ENCODE assay signal across 8 cellular contexts in the genomic region with DNA sequence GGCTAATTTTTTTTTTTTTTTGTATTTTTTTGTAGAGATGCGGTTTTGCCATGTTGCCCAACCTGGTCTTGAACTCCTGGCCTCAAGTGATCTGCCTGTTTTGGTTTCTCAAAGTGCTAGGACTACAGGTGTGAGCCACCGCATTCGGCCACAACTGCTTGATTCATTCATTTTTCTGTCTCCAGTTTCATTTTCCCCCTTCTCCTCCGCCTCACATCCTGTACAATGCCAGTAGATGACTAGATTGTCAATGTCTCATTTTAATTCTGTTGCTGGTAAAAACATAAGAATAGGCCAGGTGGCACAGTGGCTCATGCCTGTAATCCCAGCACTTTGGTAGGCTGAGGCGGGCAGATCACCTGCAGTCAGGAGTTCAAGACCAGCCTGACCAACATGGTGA. TPM values are rescaled to one million over a fixed set of nuclear protein-coding genes. Genes with fewer than 3 reads are reported as not detected.
DNase-seq lines count a peak whose midpoint lies in the region; ATAC-seq, FAIRE-seq and TF ChIP-seq lines count a peak whose summit lies in the region.

No MANE protein-coding gene starts in this region.

- CTCF ChIA-PET in CD8-positive, alpha-beta memory T cell (lab: Charles Lee): interaction anchor here (1.3 to 2.6 kb wide), 8 partner anchors 11 to 81 kb away, joined by 3 to 27 read pairs (median 14); partner anchors contain the start of genes NMB, SEC11A and WDR73
- CTCF ChIA-PET in GM12878 (lab: Yijun Ruan, JAX): interaction anchor here (0.5 to 7.1 kb wide), 5 partner anchors 11 to 148 kb away, joined by 3 to 35 read pairs (median 4); partner anchors contain the start of gene SEC11A

- TF ChIP-seq CTCF in GM12878 (IDR thresholded peaks at IDR 0.05 in 2 of 3, conservative IDR thresholded peaks at IDR 0.05 in 1 of 3; ENCODE audit: control insufficient read depth in 2 of 3, extremely low read depth in 1 of 3, insufficient read depth in 1 of 3, low read depth in 3 of 3, low read length in 3 of 3) (no peak), foreskin fibroblast (IDR thresholded peaks at IDR 0.05; ENCODE audit: low read depth, low read length) (no peak)

- TF ChIP-seq RAD21 in GM12878 (IDR thresholded peaks at IDR 0.05; ENCODE audit: insufficient read depth, low read depth, low read length): no peak

- H3K4me1 ChIP-seq in CD8-positive, alpha-beta memory T cell (ENCODE audit: insufficient read depth, low read length): peaks cover 53% of the 10 kb centered on the region
- H3K4me1 ChIP-seq in GM12878 (ENCODE audit: control insufficient read depth, insufficient read depth, low read length): peaks cover 28% of the 10 kb centered on the region

- H3K27ac Mint-ChIP-seq in CD8-positive, alpha-beta memory T cell: peak overlapping the region; percentile 40 to 99 (median 81)

- peaks cover 37 to 55% (median 51%) of the 10 kb centered on the region in 3 donors for H3K4me1 Mint-ChIP-seq in CD8-positive, alpha-beta memory T cell

- no peaks in the 10 kb centered on the region for H3K9me3 Mint-ChIP-seq in CD8-positive, alpha-beta memory T cell

- no TSS peak for BruUV-seq in GM12878 (replicated peaks; lab: Mats Ljungman, UMichigan)

- FAIRE-seq in GM12878 (lab: Jason Lieb, UNC): peak; percentile 87

- SMC1A ChIA-PET in GM12878 (lab: Charles Lee; ENCODE audit: uncharacterized antibody, unreplicated experiment): interaction anchor here (1.0 to 6.6 kb wide), 7 partner anchors 9 to 53 kb away, joined by 3 to 60 read pairs (median 8); partner anchors contain the start of gene SEC11A

- no peaks in the 10 kb centered on the region for H3K9me3 ChIP-seq in CD8-positive, alpha-beta memory T cell (ENCODE audit: low read length)
- H3K9me3 ChIP-seq in GM12878 (replicated peaks; ENCODE audit: control insufficient read depth, insufficient read depth, low read length): no peaks in the 10 kb centered on the region

- no peak overlapping the region; the same call in 1 of the 2 replicates for H3K9ac ChIP-seq in GM12878 (ENCODE audit: control insufficient read depth, insufficient read depth, low read length)

- H3K36me3 Mint-ChIP-seq in CD8-positive, alpha-beta memory T cell: no peaks in the 10 kb centered on the region

- H3K27me3 Mint-ChIP-seq in CD8-positive, alpha-beta memory T cell: no peaks in the 10 kb centered on the region

- H3K27me3 ChIP-seq in CD8-positive, alpha-beta memory T cell (ENCODE audit: insufficient read depth, low read length, poor library complexity, severe bottlenecking): no peaks in the 10 kb centered on the region
- H3K27me3 ChIP-seq in GM12878 (replicated peaks in 1 of 2; ENCODE audit: control insufficient read depth in 2 of 2, insufficient read depth in 2 of 2, low read length in 1 of 2): no peaks in the 10 kb centered on the region

- peak overlapping the region; percentile 11 to 72 (median 51) for H3K4me3 Mint-ChIP-seq in CD8-positive, alpha-beta memory T cell

- H3K4me3 ChIP-seq in CD8-positive, alpha-beta memory T cell (ENCODE audit: low read length): no peak overlapping the region
- H3K4me3 ChIP-seq in GM12878 (no peak overlapping the region), foreskin fibroblast (ENCODE audit: low read depth in 1 of 2, low read length in 2 of 2) (no peak overlapping the region)

- peak overlapping the region; percentile 57 for H3K27ac ChIP-seq in CD8-positive, alpha-beta memory T cell (ENCODE audit: low read depth, low read length)
- peak overlapping the region; percentile 85 for H3K27ac ChIP-seq in GM12878 (ENCODE audit: control insufficient read depth, insufficient read depth)

- H3K4me2 ChIP-seq in GM12878 (ENCODE audit: control insufficient read depth, insufficient read depth): no peak overlapping the region; the same call in 1 of the 2 replicates

- POLR2A ChIA-PET in CD8-positive, alpha-beta memory T cell (lab: Charles Lee): interaction anchor here (0.6 to 4.2 kb wide), 6 partner anchors 10 to 33 kb away, joined by 3 to 72 read pairs (median 40); partner anchors contain the start of gene SEC11A
- POLR2A ChIA-PET in GM12878 (lab: Charles Lee): interaction anchor here (0.5 to 5.1 kb wide), 10 partner anchors 11 to 576 kb away, joined by 3 to 27 read pairs (median 3); partner anchors contain the start of gene SEC11A

- no peak overlapping the region for H2AFZ ChIP-seq in GM12878 (ENCODE audit: control insufficient read depth, low read depth, low read length)

- peak; percentile 33 to 77 (median 57) for DNase-seq in CD8-positive, alpha-beta memory T cell
- DNase-seq in RPMI8226 (peak; percentile 92), GM12878 (ENCODE audit: low read depth, low spot score) (peak; percentile 96), KG1 (lab: John Stamatoyannopoulos, UW) (no peak), foreskin fibroblast (no peak), GDM1 (lab: John Stamatoyannopoulos, UW) (no peak)

- 3% methylated on average over 5 of the region's 5 CpGs for WGBS in GM12878 (ENCODE audit: insufficient coverage, insufficient replicate concordance, low lambda C conversion rate, missing lambda C conversion rate)

- peak; percentile 26 to 40; a peak in 1 of 4 replicates for TF ChIP-seq EP300 in GM12878 (IDR thresholded peaks at IDR 0.05; ENCODE audit: borderline replicate concordance in 1 of 2, control insufficient read depth in 1 of 2, low read depth in 2 of 2, low read length in 2 of 2)

- in situ Hi-C loops in GM12878 (cut with MboI): no loop called here

- no peak for TF ChIP-seq POLR2A in GM12878 (IDR thresholded peaks at IDR 0.05; ENCODE audit: low read depth, low read length)

- H4K20me1 ChIP-seq in GM12878 (ENCODE audit: control insufficient read depth, insufficient read depth): no peaks in the 10 kb centered on the region

- ATAC-seq in GM21786 (IDR thresholded peaks at IDR 0.05; ENCODE audit: unreplicated experiment) (peak; percentile 59), GM12878 (peak; percentile 81), SK-N-SH treated with all-trans-retinoic acid at 6 μM for 48 hours (no peak)

- H3K79me2 ChIP-seq in GM12878 (ENCODE audit: control insufficient read depth, insufficient read depth, low read length): no peaks in the 10 kb centered on the region

- no peaks in the 10 kb centered on the region for H3K36me3 ChIP-seq in CD8-positive, alpha-beta memory T cell (ENCODE audit: insufficient read depth, low read length)
- no peaks in the 10 kb centered on the region for H3K36me3 ChIP-seq in GM12878 (ENCODE audit: control insufficient read depth in 2 of 2, insufficient read depth in 2 of 2, low read length in 1 of 2)

- RAD21 ChIA-PET in GM12878 (lab: Charles Lee; ENCODE audit: unreplicated experiment): interaction anchor here (0.7 to 6.6 kb wide), 5 partner anchors 11 to 110 kb away, joined by 3 to 53 read pairs (median 9); partner anchors contain the start of gene SEC11A

- intact Hi-C loops in GM12878 (cut with micrococcal nuclease; ENCODE audit: unreplicated experiment): loop anchor here (1.0 kb wide), 1 partner anchor 12 kb away; the partner anchor contains the start of gene ZNF592

TF ChIP-seq in GM12878, 131 proteins besides CTCF, POLR2A, EP300 and RAD21 (continues in another document):
- TF ChIP-seq CHD4 (IDR thresholded peaks at IDR 0.05): 0 out of 2 replicates have a peak, but pooled peaks have one; percentile 25

TF ChIP-seq in SK-N-SH treated with all-trans-retinoic acid at 6 μM for 48 hours, 23 proteins besides CTCF, POLR2A, EP300 and RAD21:
- TF ChIP-seq ZFP3 (CRISPR knock-in tag; IDR thresholded peaks at IDR 0.05): no peak
- no peak for TF ChIP-seq ZNF565 (CRISPR knock-in tag; conservative IDR thresholded peaks at IDR 0.05; ENCODE audit: low read depth)
- TF ChIP-seq ZC3H10 (CRISPR knock-in tag; IDR thresholded peaks at IDR 0.05): no peak
- no peak for TF ChIP-seq RARB (CRISPR knock-in tag; IDR thresholded peaks at IDR 0.05)
- TF ChIP-seq ZNF8 (CRISPR knock-in tag; IDR thresholded peaks at IDR 0.05): no peak
- no peak for TF ChIP-seq TOX (CRISPR knock-in tag; IDR thresholded peaks at IDR 0.05; ENCODE audit: borderline replicate concordance)

RNA-seq across cellular contexts. Expression of gene ZNF592, which starts 12.0 kb away (rescaled TPM):
- total RNA-seq in CD8-positive, alpha-beta memory T cell: 10 to 100 TPM; 31.2 to 33.1 TPM
- 10.4 TPM for polyA plus RNA-seq in CD8-positive, alpha-beta memory T cell
- total RNA-seq in GM12878 (2013; cell fraction: nucleolus; rRNA removed): 28.8 and 30.6 TPM in 2 replicates
- total RNA-seq in GM12878 (2014; rRNA removed): 6.7 and 8.2 TPM in 2 replicates
- total RNA-seq in GM12878 (2014; rRNA removed; fragmentation: Illumina TruSeq; extraction: Trizol): 7.0 and 7.8 TPM in 2 replicates
- total RNA-seq in GM12878 (2021): 20.3 and 23.7 TPM in 2 replicates
- 6.0 TPM for polyA plus RNA-seq in GM12878 (2011; ENCODE audit: low read depth)
- 3.5 and 6.9 TPM in 2 replicates for polyA plus RNA-seq in GM12878 (2011; rRNA removed)
- 9.1 and 10.4 TPM in 2 replicates for polyA plus RNA-seq in GM12878 (2011; cell fraction: cytosol; rRNA removed)
- 18.4 and 19.5 TPM in 2 replicates for polyA plus RNA-seq in GM12878 (2011; cell fraction: nucleus; rRNA removed)
- polyA plus RNA-seq in GM12878 (2012): 8.6 and 9.8 TPM in 2 replicates
- 10.9 and 14.4 TPM in 2 replicates for polyA plus RNA-seq in GM12878 (2014; fragmentation: Illumina TruSeq; extraction: Trizol)
- 1 to 10 TPM in 1 of 2 experiments, under 1 TPM in 1; 0.95 to 1.3 TPM for polyA plus RNA-seq in GM12878 (2014; fragmentation: Nextera tagmentation; extraction: Ambion mirVana)
- polyA plus RNA-seq in GM12878 (2014; rRNA removed): 13.5 and 16.0 TPM in 2 replicates
- polyA plus RNA-seq in GM12878 (2016; fragmentation: Nextera tagmentation; extraction: Ambion mirVana): 10 to 100 TPM in 1 of 2 experiments, 1 to 10 TPM in 1; 9.0 to 10.7 TPM
- polyA minus RNA-seq in GM12878 (2011; rRNA and poly(A)+ RNA removed): 9.6 and 12.7 TPM in 2 replicates
- 7.6 and 8.3 TPM in 2 replicates for polyA minus RNA-seq in GM12878 (2011; cell fraction: cytosol; rRNA and poly(A)+ RNA removed)
- polyA minus RNA-seq in GM12878 (2011; cell fraction: nucleus; rRNA and poly(A)+ RNA removed): 6.0 and 12.9 TPM in 2 replicates

RNA-seq across cellular contexts. Expression of gene SEC11A, which starts 20.4 kb away (rescaled TPM):
- 100 to 1,000 TPM; 132 to 133 TPM for total RNA-seq in CD8-positive, alpha-beta memory T cell
- 134 TPM for polyA plus RNA-seq in CD8-positive, alpha-beta memory T cell
- 39.4 and 44.8 TPM in 2 replicates for total RNA-seq in GM12878 (2013; cell fraction: nucleolus; rRNA removed)
- total RNA-seq in GM12878 (2014; rRNA removed): 99.2 and 137 TPM in 2 replicates
- total RNA-seq in GM12878 (2014; rRNA removed; fragmentation: Illumina TruSeq; extraction: Trizol): 137 and 141 TPM in 2 replicates
- 106 and 109 TPM in 2 replicates for total RNA-seq in GM12878 (2021)
- polyA plus RNA-seq in GM12878 (2011; ENCODE audit: low read depth): 96.8 TPM
- polyA plus RNA-seq in GM12878 (2011; rRNA removed): 145 and 237 TPM in 2 replicates
- polyA plus RNA-seq in GM12878 (2011; cell fraction: cytosol; rRNA removed): 45.3 and 45.6 TPM in 2 replicates
- 28.1 and 37.8 TPM in 2 replicates for polyA plus RNA-seq in GM12878 (2011; cell fraction: nucleus; rRNA removed)
- 129 and 139 TPM in 2 replicates for polyA plus RNA-seq in GM12878 (2012)
- polyA plus RNA-seq in GM12878 (2014; fragmentation: Illumina TruSeq; extraction: Trizol): 153 and 210 TPM in 2 replicates
- polyA plus RNA-seq in GM12878 (2014; fragmentation: Nextera tagmentation; extraction: Ambion mirVana): 100 to 1,000 TPM; 132 to 152 TPM
- 149 and 159 TPM in 2 replicates for polyA plus RNA-seq in GM12878 (2014; rRNA removed)
- 100 to 1,000 TPM; 131 to 147 TPM for polyA plus RNA-seq in GM12878 (2016; fragmentation: Nextera tagmentation; extraction: Ambion mirVana)
- polyA minus RNA-seq in GM12878 (2011; rRNA and poly(A)+ RNA removed): 46.0 and 48.4 TPM in 2 replicates
- polyA minus RNA-seq in GM12878 (2011; cell fraction: cytosol; rRNA and poly(A)+ RNA removed): 20.2 and 26.7 TPM in 2 replicates
- 8.8 and 13.1 TPM in 2 replicates for polyA minus RNA-seq in GM12878 (2011; cell fraction: nucleus; rRNA and poly(A)+ RNA removed)

Comparison
In these comparisons a context has a peak if more than half of its experiments do, and no peak if none do; other contexts are left out.
1. DNase-seq: peak in CD8-positive, alpha-beta memory T cell (5 of 5), RPMI8226 (single experiment) and GM12878 (single experiment); none in KG1 (single experiment), foreskin fibroblast (0 of 2) and GDM1 (single experiment).